26 cellular contexts compared by ENCODE assay signal in genomic region chr12:124778411-124778810, GRCh38.
DNase-seq lines count a peak whose midpoint lies in the region; ATAC-seq and TF ChIP-seq lines count a peak whose summit lies in the region.
"Had no signal": no experiment of that assay in that cellular context is flagged by ENCODE, and none has a peak within 500 bp of the region (broad histone marks: within the 10 kb centered on the region; RNA-seq: fewer than 3 reads in every experiment).

No MANE protein-coding gene starts in this region.

- H3K23ac ChIP-seq in trophoblast cell (ENCODE audit: low read length), result no peak overlapping the region

- H3K9me3 ChIP-seq in trophoblast cell (ENCODE audit: insufficient read depth, low read depth, low read length), result peaks cover 4% of the 10 kb centered on the region
- H3K9me3 ChIP-seq: A549, left ventricle myocardium inferior, prostate gland, thoracic aorta, vagina had no signal

- no peak overlapping the region for H3K14ac ChIP-seq in trophoblast cell (ENCODE audit: low read length)

- H2BK120ac ChIP-seq in trophoblast cell (ENCODE audit: insufficient read depth, low read length, poor library complexity), result no peak overlapping the region

- H3K9me3 Mint-ChIP-seq in activated CD8-positive, alpha-beta T cell treated with anti-CD3 and anti-CD28 coated beads for 36 hours, result peaks cover 4% of the 10 kb centered on the region
- H3K9me3 Mint-ChIP-seq in activated CD8-positive, alpha-beta T cell treated with anti-CD3 and anti-CD28 coated beads, Interleukin-2, amount 10 ng/mL, durations not matched to agents 7 days and 5 days (ENCODE audit: insufficient read depth), result no peaks in the 10 kb centered on the region
- no peaks in the 10 kb centered on the region for H3K9me3 Mint-ChIP-seq in dendritic cell treated with granulocyte-macrophage colony-stimulating factor and Interleukin-4, amounts not matched to agents 40 ng/mL and 50 ng/mL, for 4 days
- H3K9me3 Mint-ChIP-seq: CD8-positive, alpha-beta T cell had no signal

- no peak overlapping the region for H3K4me2 ChIP-seq in trophoblast cell (ENCODE audit: low read length)
- H3K4me2 ChIP-seq: A549, PC-9 had no signal

- no peak overlapping the region for H4K8ac ChIP-seq in trophoblast cell (ENCODE audit: low read depth, low read length)

- no peaks in the 10 kb centered on the region for H3K27me3 ChIP-seq in trophoblast cell (ENCODE audit: insufficient read depth, low read length)
- H3K27me3 ChIP-seq: brain microvascular endothelial cell, vagina had no signal

- CTCF ChIA-PET in activated CD8-positive, alpha-beta T cell treated with anti-CD3 and anti-CD28 coated beads for 36 hours (lab: Charles Lee), result no interaction called here
- CTCF ChIA-PET in activated CD8-positive, alpha-beta T cell treated with anti-CD3 and anti-CD28 coated beads, Interleukin-2, amount 10 ng/mL, durations not matched to agents 7 days and 5 days (lab: Charles Lee), result no interaction called here

- no peaks in the 10 kb centered on the region for H3K36me3 ChIP-seq in trophoblast cell (ENCODE audit: control insufficient read depth in 1 of 2, insufficient read depth in 2 of 2, low read length in 2 of 2)
- H3K36me3 ChIP-seq: left ventricle myocardium inferior, prostate gland, thoracic aorta, vagina had no signal

- H3K27ac ChIP-seq in trophoblast cell (ENCODE audit: low read depth, low read length), result no peak overlapping the region
- H3K27ac ChIP-seq: brain microvascular endothelial cell, left ventricle myocardium inferior, PC-9, thoracic aorta, vagina had no signal

- no peaks in the 10 kb centered on the region for H3K79me1 ChIP-seq in trophoblast cell (ENCODE audit: low read length)

- H3K9ac ChIP-seq in trophoblast cell (ENCODE audit: low read length), result no peak overlapping the region

- peaks cover 27% of the 10 kb centered on the region for H3K4me1 Mint-ChIP-seq in activated CD8-positive, alpha-beta T cell treated with anti-CD3 and anti-CD28 coated beads for 36 hours (ENCODE audit: low read depth)
- peaks cover 26% of the 10 kb centered on the region for H3K4me1 Mint-ChIP-seq in activated CD8-positive, alpha-beta T cell treated with anti-CD3 and anti-CD28 coated beads, Interleukin-2, amount 10 ng/mL, durations not matched to agents 7 days and 5 days (ENCODE audit: low read depth)
- H3K4me1 Mint-ChIP-seq in dendritic cell treated with granulocyte-macrophage colony-stimulating factor and Interleukin-4, amounts not matched to agents 40 ng/mL and 50 ng/mL, for 4 days (ENCODE audit: low read depth), result peaks cover 67% of the 10 kb centered on the region

- no peak overlapping the region for H3K27ac Mint-ChIP-seq in activated CD8-positive, alpha-beta T cell treated with anti-CD3 and anti-CD28 coated beads for 36 hours
- no peak overlapping the region for H3K27ac Mint-ChIP-seq in activated CD8-positive, alpha-beta T cell treated with anti-CD3 and anti-CD28 coated beads, Interleukin-2, amount 10 ng/mL, durations not matched to agents 7 days and 5 days
- H3K27ac Mint-ChIP-seq in dendritic cell treated with granulocyte-macrophage colony-stimulating factor and Interleukin-4, amounts not matched to agents 40 ng/mL and 50 ng/mL, for 4 days, result peak overlapping the region; percentile 30
- H3K27ac Mint-ChIP-seq: B cell; CD8-positive, alpha-beta T cell had no signal

- TF ChIP-seq CTCF in activated CD8-positive, alpha-beta T cell treated with anti-CD3 and anti-CD28 coated beads for 36 hours (IDR thresholded peaks at IDR 0.05), result no peak

- H3K4me3 Mint-ChIP-seq in activated CD8-positive, alpha-beta T cell treated with anti-CD3 and anti-CD28 coated beads for 36 hours, result no peak overlapping the region
- no peak overlapping the region for H3K4me3 Mint-ChIP-seq in activated CD8-positive, alpha-beta T cell treated with anti-CD3 and anti-CD28 coated beads, Interleukin-2, amount 10 ng/mL, durations not matched to agents 7 days and 5 days
- H3K4me3 Mint-ChIP-seq in dendritic cell treated with granulocyte-macrophage colony-stimulating factor and Interleukin-4, amounts not matched to agents 40 ng/mL and 50 ng/mL, for 4 days, result no peak overlapping the region
- H3K4me3 Mint-ChIP-seq: B cell; CD8-positive, alpha-beta T cell had no signal

- H2AK5ac ChIP-seq in trophoblast cell (ENCODE audit: low read length), result no peak overlapping the region

- ATAC-seq in activated CD8-positive, alpha-beta T cell treated with anti-CD3 and anti-CD28 coated beads for 36 hours, result no peak
- ATAC-seq in activated CD8-positive, alpha-beta T cell treated with anti-CD3 and anti-CD28 coated beads, Interleukin-2, amount 10 ng/mL, durations not matched to agents 7 days and 5 days, result no peak
- no peak for ATAC-seq in HG03135 (IDR thresholded peaks at IDR 0.05; ENCODE audit: unreplicated experiment)
- ATAC-seq: CD8-positive, alpha-beta T cell had no signal

- H3K4me1 ChIP-seq in trophoblast cell (ENCODE audit: control insufficient read depth in 1 of 2, insufficient read depth in 2 of 2, low read length in 2 of 2), result peaks cover 0 to 2% of the 10 kb centered on the region in 2 experiments

- H3K4ac ChIP-seq in trophoblast cell (ENCODE audit: low read depth, low read length), result no peak overlapping the region

- no peaks in the 10 kb centered on the region for H3K27me3 Mint-ChIP-seq in activated CD8-positive, alpha-beta T cell treated with anti-CD3 and anti-CD28 coated beads for 36 hours
- no peaks in the 10 kb centered on the region for H3K27me3 Mint-ChIP-seq in activated CD8-positive, alpha-beta T cell treated with anti-CD3 and anti-CD28 coated beads, Interleukin-2, amount 10 ng/mL, durations not matched to agents 7 days and 5 days (ENCODE audit: low read depth)
- H3K27me3 Mint-ChIP-seq in dendritic cell treated with granulocyte-macrophage colony-stimulating factor and Interleukin-4, amounts not matched to agents 40 ng/mL and 50 ng/mL, for 4 days, result no peaks in the 10 kb centered on the region
- H3K27me3 Mint-ChIP-seq: B cell had no signal

- POLR2A ChIA-PET in activated CD8-positive, alpha-beta T cell treated with anti-CD3 and anti-CD28 coated beads for 36 hours (lab: Charles Lee), result no interaction called here
- POLR2A ChIA-PET in activated CD8-positive, alpha-beta T cell treated with anti-CD3 and anti-CD28 coated beads, Interleukin-2, amount 10 ng/mL, durations not matched to agents 7 days and 5 days (lab: Charles Lee), result no interaction called here

- H3K36me3 Mint-ChIP-seq in activated CD8-positive, alpha-beta T cell treated with anti-CD3 and anti-CD28 coated beads for 36 hours (ENCODE audit: low read depth), result peaks cover 21% of the 10 kb centered on the region
- peaks cover 5% of the 10 kb centered on the region for H3K36me3 Mint-ChIP-seq in activated CD8-positive, alpha-beta T cell treated with anti-CD3 and anti-CD28 coated beads, Interleukin-2, amount 10 ng/mL, durations not matched to agents 7 days and 5 days (ENCODE audit: low read depth)
- H3K36me3 Mint-ChIP-seq in dendritic cell treated with granulocyte-macrophage colony-stimulating factor and Interleukin-4, amounts not matched to agents 40 ng/mL and 50 ng/mL, for 4 days (ENCODE audit: low read depth), result peaks cover 77% of the 10 kb centered on the region

- no peak overlapping the region for H2BK5ac ChIP-seq in trophoblast cell (ENCODE audit: low read depth, low read length, poor library complexity)

- WGBS in trophoblast cell (ENCODE audit: extremely low coverage, insufficient coverage, insufficient read length), result no CpG with 5 or more reads among the region's 12 CpGs

- H2BK12ac ChIP-seq in trophoblast cell (ENCODE audit: low read length), result no peak overlapping the region

- no peak overlapping the region for H3K18ac ChIP-seq in trophoblast cell (ENCODE audit: low read length)

- intact Hi-C loops in activated CD8-positive, alpha-beta T cell treated with anti-CD3 and anti-CD28 coated beads for 36 hours (cut with micrococcal nuclease), result loop anchor here (10.0 kb wide), 1 partner anchor 116 kb away; no protein-coding TSS in a partner anchor
- intact Hi-C loops in dendritic cell treated with granulocyte-macrophage colony-stimulating factor and Interleukin-4, amounts not matched to agents 40 ng/mL and 50 ng/mL, for 4 days (cut with micrococcal nuclease), result loop anchor here (10.0 kb wide), 1 partner anchor 126 kb away; no protein-coding TSS in a partner anchor

- DNase-seq in activated CD8-positive, alpha-beta T cell treated with anti-CD3 and anti-CD28 coated beads for 36 hours, result peak; percentile 54
- no peak for DNase-seq in activated CD8-positive, alpha-beta T cell treated with anti-CD3 and anti-CD28 coated beads, Interleukin-2, amount 10 ng/mL, durations not matched to agents 7 days and 5 days
- DNase-seq in stimulated activated CD4-positive, alpha-beta T cell treated with anti-CD3 and anti-CD28 coated beads, Interleukin-4, amount 100 ng/mL, for 24 hours, result peak; percentile 29
- no peak for DNase-seq in stimulated activated CD4-positive, alpha-beta T cell treated with anti-CD3 and anti-CD28 coated beads, Interleukin-12 subunit alpha, Interleukin-12 subunit beta, amount 100 ng/mL, for 4 hours
- DNase-seq in NCI-H128 (lab: John Stamatoyannopoulos, UW; ENCODE audit: unreplicated experiment) (no peak), trophoblast cell (no peak)
- DNase-seq: activated CD4-positive, alpha-beta T cell treated with anti-CD3 and anti-CD28 coated beads for 1 hour; activated gamma-delta T cell; amniotic stem cell; brain microvascular endothelial cell; CD8-positive, alpha-beta T cell; effector CD4-positive, alpha-beta T cell; HCEC 1CT; left ventricle myocardium inferior; NCI-H1092 treated with DMSO at 0.1 percent for 48 hours; NCI-H1930; NCI-H524 treated with DMSO at 0.1 percent for 48 hours; PC-9; Right ventricle myocardium superior had no signal

- no peak overlapping the region for H3K4me3 ChIP-seq in trophoblast cell (ENCODE audit: low read depth, low read length)
- H3K4me3 ChIP-seq: A549, left ventricle myocardium inferior, PC-9, prostate gland, thoracic aorta, vagina had no signal

- H4K91ac ChIP-seq in trophoblast cell (ENCODE audit: low read depth, low read length), result no peak overlapping the region

- no peak overlapping the region for H4K12ac ChIP-seq in trophoblast cell (ENCODE audit: low read depth, low read length)

- no peak overlapping the region for H2AFZ ChIP-seq in trophoblast cell (ENCODE audit: insufficient read depth, low read length, poor library complexity)
- H2AFZ ChIP-seq: PC-9 had no signal

- H3K79me2 ChIP-seq in trophoblast cell (ENCODE audit: control insufficient read depth, insufficient read depth, low read length, poor library complexity), result no peaks in the 10 kb centered on the region

Comparison
In these comparisons a context has a peak if more than half of its experiments do, and no peak if none do; other contexts are left out.
1. DNase-seq: peak in activated CD8-positive, alpha-beta T cell treated with anti-CD3 and anti-CD28 coated beads for 36 hours (single experiment) and stimulated activated CD4-positive, alpha-beta T cell treated with anti-CD3 and anti-CD28 coated beads, Interleukin-4, amount 100 ng/mL, for 24 hours (single experiment); none in activated CD8-positive, alpha-beta T cell treated with anti-CD3 and anti-CD28 coated beads, Interleukin-2, amount 10 ng/mL, durations not matched to agents 7 days and 5 days (single experiment), stimulated activated CD4-positive, alpha-beta T cell treated with anti-CD3 and anti-CD28 coated beads, Interleukin-12 subunit alpha, Interleukin-12 subunit beta, amount 100 ng/mL, for 4 hours (single experiment), NCI-H128 (single experiment) and trophoblast cell (0 of 2).